In the genomic region with DNA sequence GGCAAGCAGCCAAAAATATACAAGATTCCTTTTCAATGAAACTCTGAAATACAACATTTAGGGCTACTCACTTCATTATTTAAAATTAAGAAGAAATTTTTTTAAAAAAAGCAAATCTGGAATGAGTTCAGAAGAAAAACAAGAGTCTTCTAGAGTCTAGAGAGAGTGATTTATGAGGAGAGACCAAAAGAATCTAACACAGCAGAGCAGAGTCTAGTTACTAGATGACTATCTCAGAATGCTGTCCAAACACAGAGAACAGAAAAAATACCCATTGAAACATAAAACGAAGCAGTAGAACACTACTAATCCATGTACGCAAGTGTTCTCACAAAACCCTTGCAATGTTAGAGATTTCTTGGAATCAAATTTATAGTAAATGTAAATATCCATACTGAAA, we compare ENCODE assay signal across 27 cellular contexts.
"Had no signal": no experiment of that assay in that cellular context is flagged by ENCODE, and none has a peak within 500 bp of the region (broad histone marks: within the 10 kb centered on the region; RNA-seq: fewer than 3 reads in every experiment).

No MANE protein-coding gene starts in this region.

- H3K27me3 Mint-ChIP-seq: naive thymus-derived CD4-positive, alpha-beta T cell; natural killer cell treated with Interleukin-12 subunit alpha and Interleukin-12 subunit beta and Interleukin-15 and Interleukin-18, amount 100 ng/mL, for 72 hours; stimulated activated memory B cell treated with anti-CD40 and anti-IgM and Interleukin-4, amounts not matched to agents 10 μg/mL and 1 μg/mL and 100 μg/mL, for 72 hours; stimulated activated naive CD8-positive, alpha-beta T cell treated with anti-CD3 and anti-CD28 coated beads, Interleukin-15, amount 100 ng/mL, for 72 hours; type B pancreatic cell had no signal

- DNase-seq: islet precursor cell; left ventricle myocardium inferior; mesendoderm; midbrain; mucosa of descending colon; naive thymus-derived CD4-positive, alpha-beta T cell; nucleus accumbens; pancreas; posterior cingulate gyrus; retina; right cardiac atrium; sigmoid colon; small intestine; stimulated activated CD4-positive, alpha-beta T cell treated with anti-CD3 and anti-CD28 coated beads, Interleukin-1b, Interleukin-23, amount 100 ng/mL, for 48 hours; stimulated activated CD4-positive, alpha-beta T cell treated with anti-CD3 and anti-CD28 coated beads, Interleukin-2, amount 100 ng/mL, for 48 hours; stimulated activated CD4-positive, alpha-beta T cell treated with anti-CD3 and anti-CD28 coated beads, Interleukin-4, amount 100 ng/mL, for 4 hours; stimulated activated CD8-positive, alpha-beta memory T cell treated with anti-CD3 and anti-CD28 coated beads, Interleukin-4, amount 100 ng/mL, for 48 hours; stimulated activated naive CD4-positive, alpha-beta T cell treated with Interleukin-2 at 50 U/mL for 16 hours; stimulated activated naive CD8-positive, alpha-beta T cell treated with anti-CD3 and anti-CD28 coated beads, Interleukin-15, amount 100 ng/mL, for 72 hours; substantia nigra had no signal

- H3K27ac ChIP-seq: left ventricle myocardium inferior, pancreas, prostate gland, sigmoid colon, tibial nerve, vagina had no signal

- H3K27ac Mint-ChIP-seq: natural killer cell treated with Interleukin-12 subunit alpha and Interleukin-12 subunit beta and Interleukin-15 and Interleukin-18, amount 100 ng/mL, for 72 hours; stimulated activated memory B cell treated with anti-CD40 and anti-IgM and Interleukin-4, amounts not matched to agents 10 μg/mL and 1 μg/mL and 100 μg/mL, for 72 hours; stimulated activated naive CD8-positive, alpha-beta T cell treated with anti-CD3 and anti-CD28 coated beads, Interleukin-15, amount 100 ng/mL, for 72 hours; type B pancreatic cell had no signal

- H3K4me1 ChIP-seq: left ventricle myocardium inferior, pancreas, prostate gland, tibial nerve, vagina had no signal

- ATAC-seq: mucosa of descending colon; naive thymus-derived CD4-positive, alpha-beta T cell; natural killer cell treated with Interleukin-12 subunit alpha and Interleukin-12 subunit beta and Interleukin-15 and Interleukin-18, amount 100 ng/mL, for 72 hours; pancreas; right cardiac atrium; stimulated activated memory B cell treated with anti-CD40 and anti-IgM and Interleukin-4, amounts not matched to agents 10 μg/mL and 1 μg/mL and 100 μg/mL, for 72 hours; stimulated activated naive CD8-positive, alpha-beta T cell treated with anti-CD3 and anti-CD28 coated beads, Interleukin-15, amount 100 ng/mL, for 72 hours had no signal

- H3K9me3 ChIP-seq: mucosa of descending colon, pancreas, prostate gland, sigmoid colon, vagina had no signal

- H3K36me3 Mint-ChIP-seq: type B pancreatic cell had no signal

- H3K4me3 Mint-ChIP-seq: naive thymus-derived CD4-positive, alpha-beta T cell; natural killer cell treated with Interleukin-12 subunit alpha and Interleukin-12 subunit beta and Interleukin-15 and Interleukin-18, amount 100 ng/mL, for 72 hours; stimulated activated memory B cell treated with anti-CD40 and anti-IgM and Interleukin-4, amounts not matched to agents 10 μg/mL and 1 μg/mL and 100 μg/mL, for 72 hours; stimulated activated naive CD8-positive, alpha-beta T cell treated with anti-CD3 and anti-CD28 coated beads, Interleukin-15, amount 100 ng/mL, for 72 hours; type B pancreatic cell had no signal

- H3K36me3 ChIP-seq: left ventricle myocardium inferior, pancreas, prostate gland, sigmoid colon, tibial nerve, vagina had no signal

- H3K27me3 ChIP-seq: pancreas, sigmoid colon, tibial nerve, vagina had no signal

- H3K4me3 ChIP-seq: left ventricle myocardium inferior, lung, mucosa of descending colon, pancreas, prostate gland, sigmoid colon, tibial nerve, vagina had no signal
